11 cellular contexts compared by ENCODE assay signal in the genomic region with DNA sequence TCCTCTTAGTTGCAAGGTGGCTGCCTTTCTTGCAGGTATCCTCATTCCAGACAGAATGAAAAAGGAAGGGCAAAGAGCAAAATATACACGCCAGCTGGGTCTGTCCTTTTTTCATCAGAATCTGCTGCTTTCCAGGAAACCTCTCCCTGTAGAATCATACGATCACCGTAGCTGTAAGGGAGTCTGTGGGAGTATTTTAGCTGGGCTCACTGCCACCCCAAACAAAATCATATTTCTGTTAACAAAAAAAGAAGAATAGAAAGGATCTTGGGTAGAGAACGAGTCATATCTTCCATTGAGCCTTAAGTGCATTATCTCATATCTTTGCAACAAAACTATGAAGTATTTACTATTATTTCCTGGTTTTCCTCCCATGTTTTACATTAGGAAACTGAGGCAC. TPM values are rescaled to one million over a fixed set of nuclear protein-coding genes. Genes with fewer than 3 reads are reported as not detected.
DNase-seq lines count a peak whose midpoint lies in the region; ATAC-seq and TF ChIP-seq lines count a peak whose summit lies in the region.
"Had no signal": no experiment of that assay in that cellular context is flagged by ENCODE, and none has a peak within 500 bp of the region (broad histone marks: within the 10 kb centered on the region; RNA-seq: fewer than 3 reads in every experiment).

No MANE protein-coding gene starts in this region.

- intact Hi-C loops in Caco-2 (cut with micrococcal nuclease; ENCODE audit: unreplicated experiment) (no loop called here), lower lobe of right lung (cut with DNase I) (no loop called here)

- H3K36me3 Mint-ChIP-seq in Caco-2 (ENCODE audit: insufficient read depth, unreplicated experiment): peaks cover 10% of the 10 kb centered on the region
- no peaks in the 10 kb centered on the region for H3K36me3 Mint-ChIP-seq in stimulated activated memory B cell treated with anti-CD40 and anti-IgM and Interleukin-4, amounts not matched to agents 10 μg/mL and 1 μg/mL and 100 μg/mL, for 72 hours
- H3K36me3 Mint-ChIP-seq: CD14-positive monocyte had no signal

- H3K27ac ChIP-seq in fibroblast of lung (ENCODE audit: insufficient read depth, low read length) (no peak overlapping the region), osteoblast (ENCODE audit: low read depth, low read length) (peak overlapping the region; percentile 68), lower lobe of right lung (no peak overlapping the region)
- H3K27ac ChIP-seq: vagina had no signal

- H3K79me2 ChIP-seq in fibroblast of lung (ENCODE audit: control insufficient read depth, insufficient read depth, low read length): no peaks in the 10 kb centered on the region
- H3K79me2 ChIP-seq in osteoblast (ENCODE audit: insufficient read depth, low read length): no peaks in the 10 kb centered on the region

- H3K9ac ChIP-seq in fibroblast of lung (ENCODE audit: insufficient read depth, low read length): no peak overlapping the region

- no peak for TF ChIP-seq CTCF in Caco-2 (IDR thresholded peaks at IDR 0.05; ENCODE audit: insufficient read depth in 1 of 2, low read depth in 1 of 2, low read length in 1 of 2, severe bottlenecking in 1 of 2, unreplicated experiment in 1 of 2)
- no peak for TF ChIP-seq CTCF in fibroblast of lung (conservative IDR thresholded peaks at IDR 0.05 in 1 of 2, IDR thresholded peaks at IDR 0.05 in 1 of 2; ENCODE audit: low read depth in 1 of 2, low read length in 2 of 2)
- TF ChIP-seq CTCF in osteoblast (IDR thresholded peaks at IDR 0.05; ENCODE audit: extremely low read depth, low read depth, low read length): no peak
- no peak for TF ChIP-seq CTCF in lower lobe of right lung (IDR thresholded peaks at IDR 0.05)

- no peaks in the 10 kb centered on the region for H3K36me3 ChIP-seq in Caco-2 (ENCODE audit: control insufficient read depth, insufficient read depth, low read length)
- H3K36me3 ChIP-seq in fibroblast of lung (ENCODE audit: control insufficient read depth, insufficient read depth, low read length): no peaks in the 10 kb centered on the region
- no peaks in the 10 kb centered on the region for H3K36me3 ChIP-seq in osteoblast (ENCODE audit: insufficient read depth, low read length)
- H3K36me3 ChIP-seq in lower lobe of right lung: no peaks in the 10 kb centered on the region
- H3K36me3 ChIP-seq: vagina had no signal

- no peaks in the 10 kb centered on the region for H3K9me3 ChIP-seq in Caco-2
- H3K9me3 ChIP-seq in fibroblast of lung (ENCODE audit: control insufficient read depth, insufficient read depth, low read depth, low read length): no peaks in the 10 kb centered on the region
- no peaks in the 10 kb centered on the region for H3K9me3 ChIP-seq in osteoblast (ENCODE audit: low read depth, low read length)
- H3K9me3 ChIP-seq in lower lobe of right lung: no peaks in the 10 kb centered on the region
- H3K9me3 ChIP-seq: vagina had no signal

- CTCF ChIA-PET in Caco-2 (lab: Charles Lee): interaction anchor here (0.7 kb wide), 1 partner anchor 20 kb away, joined by 8 read pairs; no protein-coding TSS in a partner anchor

- no peaks in the 10 kb centered on the region for H4K20me1 ChIP-seq in fibroblast of lung (ENCODE audit: control insufficient read depth, extremely low read depth, insufficient read depth, low read length)
- no peaks in the 10 kb centered on the region for H4K20me1 ChIP-seq in osteoblast (ENCODE audit: insufficient read depth, low read length)

- no TSS peak for BruUV-seq in Caco-2 (replicated peaks; lab: Mats Ljungman, UMichigan)

- H3K4me1 ChIP-seq in Caco-2 (peaks cover 32% of the 10 kb centered on the region), fibroblast of lung (ENCODE audit: control insufficient read depth, extremely low read depth, insufficient read depth, low read length) (peaks cover 2% of the 10 kb centered on the region), osteoblast (ENCODE audit: insufficient read depth, low read length) (peaks cover 18% of the 10 kb centered on the region), lower lobe of right lung (peaks cover 16% of the 10 kb centered on the region)

- peak overlapping the region; percentile 80 for H3K27ac Mint-ChIP-seq in Caco-2 (ENCODE audit: unreplicated experiment)
- H3K27ac Mint-ChIP-seq in stimulated activated memory B cell treated with anti-CD40 and anti-IgM and Interleukin-4, amounts not matched to agents 10 μg/mL and 1 μg/mL and 100 μg/mL, for 72 hours: no peak overlapping the region
- H3K27ac Mint-ChIP-seq: CD14-positive monocyte had no signal

- peaks cover 30% of the 10 kb centered on the region for H3K4me1 Mint-ChIP-seq in Caco-2 (ENCODE audit: low read depth, unreplicated experiment)
- peaks cover 9% of the 10 kb centered on the region for H3K4me1 Mint-ChIP-seq in stimulated activated memory B cell treated with anti-CD40 and anti-IgM and Interleukin-4, amounts not matched to agents 10 μg/mL and 1 μg/mL and 100 μg/mL, for 72 hours

- H3K27me3 Mint-ChIP-seq in Caco-2 (ENCODE audit: insufficient read depth, unreplicated experiment): no peaks in the 10 kb centered on the region
- peaks cover 22% of the 10 kb centered on the region for H3K27me3 Mint-ChIP-seq in stimulated activated memory B cell treated with anti-CD40 and anti-IgM and Interleukin-4, amounts not matched to agents 10 μg/mL and 1 μg/mL and 100 μg/mL, for 72 hours

- DNase-seq in Caco-2 (no peak), RPMI7951 (ENCODE audit: low read depth) (peak; percentile 13), fibroblast of lung (ENCODE audit: low read depth in 2 of 2) (peak; percentile 64 to 88), osteoblast (ENCODE audit: insufficient read length, low spot score, missing footprints) (no peak), lower lobe of right lung (no peak), NCI-H526 treated with DMSO at 0.1 percent for 48 hours (lab: John Stamatoyannopoulos, UW) (no peak)
- DNase-seq: effector CD4-positive, alpha-beta T cell had no signal

- no peak overlapping the region for H3K4me3 Mint-ChIP-seq in Caco-2 (ENCODE audit: unreplicated experiment)
- H3K4me3 Mint-ChIP-seq in stimulated activated memory B cell treated with anti-CD40 and anti-IgM and Interleukin-4, amounts not matched to agents 10 μg/mL and 1 μg/mL and 100 μg/mL, for 72 hours: no peak overlapping the region
- H3K4me3 Mint-ChIP-seq: CD14-positive monocyte had no signal

- H2AFZ ChIP-seq in fibroblast of lung (ENCODE audit: low read length) (no peak overlapping the region), osteoblast (ENCODE audit: low read length) (no peak overlapping the region)

- no peaks in the 10 kb centered on the region for H3K9me3 Mint-ChIP-seq in Caco-2 (ENCODE audit: unreplicated experiment)
- no peaks in the 10 kb centered on the region for H3K9me3 Mint-ChIP-seq in stimulated activated memory B cell treated with anti-CD40 and anti-IgM and Interleukin-4, amounts not matched to agents 10 μg/mL and 1 μg/mL and 100 μg/mL, for 72 hours

- H3K4me2 ChIP-seq in fibroblast of lung (ENCODE audit: extremely low read depth, insufficient read depth, low read length): peak overlapping the region; percentile 4
- H3K4me2 ChIP-seq in osteoblast (ENCODE audit: insufficient read depth, low read length): peak overlapping the region; percentile 63

- H3K27me3 ChIP-seq in Caco-2 (replicated peaks; ENCODE audit: control insufficient read depth, insufficient read depth, low read length) (no peaks in the 10 kb centered on the region), fibroblast of lung (ENCODE audit: control insufficient read depth, insufficient read depth, low read length) (no peaks in the 10 kb centered on the region), osteoblast (ENCODE audit: insufficient read depth, low read length) (peaks cover 16% of the 10 kb centered on the region), lower lobe of right lung (ENCODE audit: low read depth) (no peaks in the 10 kb centered on the region)
- H3K27me3 ChIP-seq: vagina had no signal

- no peak overlapping the region for H3K4me3 ChIP-seq in Caco-2 (ENCODE audit: low read depth, low read length)
- H3K4me3 ChIP-seq in fibroblast of lung (replicated peaks in 1 of 4; ENCODE audit: control extremely low read depth in 1 of 4, insufficient read depth in 1 of 4, low read depth in 3 of 4, low read length in 4 of 4): no peak overlapping the region
- H3K4me3 ChIP-seq in osteoblast (ENCODE audit: insufficient read depth, low read length): no peak overlapping the region
- H3K4me3 ChIP-seq in lower lobe of right lung: no peak overlapping the region
- H3K4me3 ChIP-seq: vagina had no signal

- POLR2A ChIA-PET in Caco-2 (lab: Charles Lee): interaction anchor here (0.7 kb wide), 1 partner anchor 77 kb away, joined by 6 read pairs; no protein-coding TSS in a partner anchor

- ATAC-seq in lower lobe of right lung (no peak), HG02973 (IDR thresholded peaks at IDR 0.05; ENCODE audit: unreplicated experiment) (no peak)
- ATAC-seq in stimulated activated memory B cell treated with anti-CD40 and anti-IgM and Interleukin-4, amounts not matched to agents 10 μg/mL and 1 μg/mL and 100 μg/mL, for 72 hours: no peak

RNA-seq across cellular contexts. Expression of a gene that starts 15.0 kb away (rescaled TPM):
- total RNA-seq in Caco-2 (2022) (21.1 and 23.0 TPM in 2 replicates), fibroblast of lung (30.8 and 41.9 TPM in 2 replicates), osteoblast (33.9 and 34.7 TPM in 2 replicates), lower lobe of right lung (39.5 TPM)
- total RNA-seq in RPMI7951 (2014; rRNA removed; shearing (Covaris generic)): 19.3 and 24.4 TPM in 2 replicates
- polyA plus RNA-seq in fibroblast of lung: 21.4 and 32.7 TPM in 2 replicates
- polyA plus RNA-seq in fibroblast of lung (2012): 12.4 and 18.4 TPM in 2 replicates
- polyA minus RNA-seq in fibroblast of lung (ENCODE audit: low replicate concordance): 32.7 and 42.8 TPM in 2 replicates
- polyA plus RNA-seq: CD14-positive monocyte had no signal

Comparison
In these comparisons a context has a peak if more than half of its experiments do, and no peak if none do; other contexts are left out.
1. DNase-seq: peak in RPMI7951 (single experiment) and fibroblast of lung (2 of 2); none in Caco-2 (0 of 2), osteoblast (single experiment), lower lobe of right lung (single experiment) and NCI-H526 treated with DMSO at 0.1 percent for 48 hours (single experiment).